9 cellular contexts compared by ENCODE assay signal in the genomic region with DNA sequence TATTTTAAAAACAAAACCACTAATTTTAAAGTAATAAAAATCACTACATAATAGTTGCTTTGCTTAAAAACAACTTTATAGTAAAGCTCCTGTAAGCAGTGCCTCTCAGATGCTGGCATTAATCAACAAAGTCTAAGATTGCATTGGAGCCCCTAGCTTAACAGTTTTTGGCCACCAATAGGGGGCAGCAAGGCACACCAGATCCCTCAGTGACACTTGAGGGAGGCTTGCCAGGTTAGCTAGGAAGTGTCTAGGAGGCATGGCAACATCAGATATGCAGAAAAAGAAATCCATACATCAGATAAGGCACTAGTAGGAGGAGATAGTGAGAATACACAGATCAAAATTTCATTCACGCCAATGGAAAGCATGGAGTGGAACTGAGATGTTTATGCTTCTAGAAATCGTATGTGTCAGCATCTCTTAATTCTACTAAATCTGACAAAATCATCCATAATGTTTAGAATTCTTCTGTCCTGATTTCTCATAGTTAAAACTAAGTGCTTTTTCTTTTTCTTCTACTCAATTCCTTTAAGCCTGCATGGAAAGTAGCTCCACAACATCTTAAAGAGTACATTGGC.
DNase-seq lines count a peak whose midpoint lies in the region; ATAC-seq and TF ChIP-seq lines count a peak whose summit lies in the region.
"Had no signal": no experiment of that assay in that cellular context is flagged by ENCODE, and none has a peak within 500 bp of the region (broad histone marks: within the 10 kb centered on the region; RNA-seq: fewer than 3 reads in every experiment).

No MANE protein-coding gene starts in this region.

- H3K9me3 Mint-ChIP-seq in CD4-positive, alpha-beta T cell, result no peaks in the 10 kb centered on the region
- H3K9me3 Mint-ChIP-seq in activated CD4-positive, alpha-beta T cell treated with anti-CD3 and anti-CD28 coated beads, Interleukin-2, amount 10 ng/mL, durations not matched to agents 24 days and 14 days, result peaks cover 2% of the 10 kb centered on the region
- H3K9me3 Mint-ChIP-seq: T-helper 1 cell treated with Interleukin-12 subunit alpha and Interleukin-12 subunit beta and Interleukin-4 antibody, amounts not matched to agents 30 μg/mL and 1 μg/mL, for 36 hours had no signal

- H3K9me3 ChIP-seq in CD4-positive, alpha-beta T cell (ENCODE audit: control insufficient read depth, low read length), result no peaks in the 10 kb centered on the region

- H3K27me3 Mint-ChIP-seq in CD4-positive, alpha-beta T cell, result no peaks in the 10 kb centered on the region
- peaks cover 17% of the 10 kb centered on the region for H3K27me3 Mint-ChIP-seq in activated CD4-positive, alpha-beta T cell treated with anti-CD3 and anti-CD28 coated beads, Interleukin-2, amount 10 ng/mL, durations not matched to agents 24 days and 14 days

- TF ChIP-seq CTCF in CD4-positive, alpha-beta T cell (IDR thresholded peaks at IDR 0.05), result peak; percentile 63

- peak; percentile 44 for ATAC-seq in CD4-positive, alpha-beta T cell (ENCODE audit: poor library complexity)
- ATAC-seq in GM19328 (IDR thresholded peaks at IDR 0.05; ENCODE audit: unreplicated experiment), result peak; percentile 93
- ATAC-seq in HG03432 (IDR thresholded peaks at IDR 0.05; ENCODE audit: unreplicated experiment), result peak; percentile 96

- intact Hi-C loops in CD4-positive, alpha-beta T cell (cut with DNase I, micrococcal nuclease), result loop anchor here (2.0 to 10.0 kb wide), 4 partner anchors 359 to 543 kb away; no protein-coding TSS in a partner anchor
- intact Hi-C loops in activated CD4-positive, alpha-beta T cell treated with anti-CD3 and anti-CD28 coated beads, Interleukin-2, amount 10 ng/mL, durations not matched to agents 24 days and 14 days (cut with micrococcal nuclease), result loop anchor here (1.0 to 2.0 kb wide), 3 partner anchors 99 to 458 kb away; no protein-coding TSS in a partner anchor

- H3K4me1 Mint-ChIP-seq in CD4-positive, alpha-beta T cell (ENCODE audit: low read depth), result no peaks in the 10 kb centered on the region
- no peaks in the 10 kb centered on the region for H3K4me1 Mint-ChIP-seq in activated CD4-positive, alpha-beta T cell treated with anti-CD3 and anti-CD28 coated beads, Interleukin-2, amount 10 ng/mL, durations not matched to agents 24 days and 14 days

- peak; percentile 19 to 45 (median 28) for DNase-seq in CD4-positive, alpha-beta T cell
- DNase-seq in NCI-H510A treated with DMSO at 0.1 percent for 48 hours (lab: John Stamatoyannopoulos, UW), result peak; percentile 80
- DNase-seq in activated CD4-positive, alpha-beta T cell treated with anti-CD3 and anti-CD28 coated beads, Interleukin-2, amount 10 ng/mL, durations not matched to agents 24 days and 14 days, result peak; percentile 87
- DNase-seq in dermis microvascular lymphatic vessel endothelial cell (ENCODE audit: low read depth in 2 of 2), result peak; percentile 37 to 79
- peak; percentile 87 for DNase-seq in medulla oblongata (ENCODE audit: extremely low spot score)
- peak; percentile 45 for DNase-seq in stimulated activated CD8-positive, alpha-beta memory T cell treated with anti-CD3 and anti-CD28 coated beads, Interleukin-4, amount 100 ng/mL, for 24 hours (ENCODE audit: low read depth)

- CTCF ChIA-PET in CD4-positive, alpha-beta T cell (lab: Charles Lee), result interaction anchor here (0.9 to 1.4 kb wide), 4 partner anchors 11 to 458 kb away, joined by 3 to 7 read pairs (median 4); no protein-coding TSS in a partner anchor

- no peaks in the 10 kb centered on the region for H3K36me3 Mint-ChIP-seq in CD4-positive, alpha-beta T cell (ENCODE audit: low read depth)
- no peaks in the 10 kb centered on the region for H3K36me3 Mint-ChIP-seq in activated CD4-positive, alpha-beta T cell treated with anti-CD3 and anti-CD28 coated beads, Interleukin-2, amount 10 ng/mL, durations not matched to agents 24 days and 14 days (ENCODE audit: low read depth)

- no peak overlapping the region for H3K27ac Mint-ChIP-seq in CD4-positive, alpha-beta T cell
- H3K27ac Mint-ChIP-seq in activated CD4-positive, alpha-beta T cell treated with anti-CD3 and anti-CD28 coated beads, Interleukin-2, amount 10 ng/mL, durations not matched to agents 24 days and 14 days, result no peak overlapping the region
- H3K27ac Mint-ChIP-seq: T-helper 1 cell treated with Interleukin-12 subunit alpha and Interleukin-12 subunit beta and Interleukin-4 antibody, amounts not matched to agents 30 μg/mL and 1 μg/mL, for 36 hours had no signal

- no peak overlapping the region for H3K4me3 Mint-ChIP-seq in CD4-positive, alpha-beta T cell
- no peak overlapping the region for H3K4me3 Mint-ChIP-seq in activated CD4-positive, alpha-beta T cell treated with anti-CD3 and anti-CD28 coated beads, Interleukin-2, amount 10 ng/mL, durations not matched to agents 24 days and 14 days
- H3K4me3 Mint-ChIP-seq: T-helper 1 cell treated with Interleukin-12 subunit alpha and Interleukin-12 subunit beta and Interleukin-4 antibody, amounts not matched to agents 30 μg/mL and 1 μg/mL, for 36 hours had no signal

- no peaks in the 10 kb centered on the region for H3K27me3 ChIP-seq in CD4-positive, alpha-beta T cell (ENCODE audit: control insufficient read depth, insufficient read depth, low read length)

- POLR2A ChIA-PET in CD4-positive, alpha-beta T cell (lab: Charles Lee), result no interaction called here

- no peak overlapping the region for H3K27ac ChIP-seq in CD4-positive, alpha-beta T cell (ENCODE audit: low read depth, low read length)

Comparison
In these comparisons a context has a peak if more than half of its experiments do, and no peak if none do; other contexts are left out.
1. ATAC-seq: peak in every context shown above with its lines; median percentile 96 in HG03432; 93 in GM19328; 44 in CD4-positive, alpha-beta T cell.
2. DNase-seq: peak in every context shown above with its lines; median percentile 87 in activated CD4-positive, alpha-beta T cell treated with anti-CD3 and anti-CD28 coated beads, Interleukin-2, amount 10 ng/mL, durations not matched to agents 24 days and 14 days; 87 in medulla oblongata; 80 in NCI-H510A treated with DMSO at 0.1 percent for 48 hours; 58 in dermis microvascular lymphatic vessel endothelial cell; 45 in stimulated activated CD8-positive, alpha-beta memory T cell treated with anti-CD3 and anti-CD28 coated beads, Interleukin-4, amount 100 ng/mL, for 24 hours; 28 in CD4-positive, alpha-beta T cell.